8 cellular contexts compared by ENCODE assay signal in the genomic region with DNA sequence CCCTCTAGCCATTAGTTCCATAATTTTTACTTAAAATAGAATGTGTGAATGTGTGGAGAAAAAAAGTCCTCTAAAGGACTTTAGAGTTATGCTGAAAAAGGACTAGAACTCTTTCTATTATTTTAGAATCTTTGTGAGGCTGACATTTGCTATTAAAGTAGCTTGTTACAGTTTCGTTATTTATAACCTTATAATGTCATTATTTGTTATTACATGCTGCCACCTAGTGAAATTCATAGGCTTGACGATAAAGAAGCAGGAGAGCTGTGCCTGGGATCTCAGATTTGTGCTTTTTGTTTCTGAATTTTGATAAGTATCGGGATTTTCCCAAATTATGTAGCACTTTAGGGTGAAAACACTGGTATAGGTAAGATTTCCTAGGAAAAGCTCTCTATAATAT. TPM values are rescaled to one million over a fixed set of nuclear protein-coding genes. Genes with fewer than 3 reads are reported as not detected.
DNase-seq lines count a peak whose midpoint lies in the region; ATAC-seq, FAIRE-seq and TF ChIP-seq lines count a peak whose summit lies in the region.

No MANE protein-coding gene starts in this region.

- no peak overlapping the region for H2AFZ ChIP-seq in neural progenitor cell (replicated peaks)

- H3K36me3 ChIP-seq in esophagus squamous epithelium (no peaks in the 10 kb centered on the region), neural progenitor cell (no peaks in the 10 kb centered on the region)

- DNase-seq in AG10803 (ENCODE audit: low read depth) (peak; percentile 55), HTR-8/SVneo (ENCODE audit: insufficient read length, low spot score) (peak; percentile 31), RPMI8226 (peak; percentile 33), esophagus squamous epithelium (lab: John Stamatoyannopoulos, UW) (no peak), neural progenitor cell (ENCODE audit: low spot score) (peak; percentile 25), SK-N-DZ (ENCODE audit: low spot score) (no peak)

- H3K4me3 Mint-ChIP-seq in neural progenitor cell, result no peak overlapping the region

- H3K4me2 ChIP-seq in neural progenitor cell, result no peak overlapping the region

- H3K27me3 ChIP-seq in esophagus squamous epithelium, result no peaks in the 10 kb centered on the region
- H3K27me3 ChIP-seq in neural progenitor cell, result no peaks in the 10 kb centered on the region

- intact Hi-C loops in esophagus squamous epithelium (cut with DNase I), result loop anchor here (5.0 kb wide), 1 partner anchor 242 kb away; no protein-coding TSS in a partner anchor

- no peaks in the 10 kb centered on the region for H3K4me1 ChIP-seq in esophagus squamous epithelium
- no peaks in the 10 kb centered on the region for H3K4me1 ChIP-seq in neural progenitor cell

- H4K20me1 ChIP-seq in neural progenitor cell (ENCODE audit: low read depth), result no peaks in the 10 kb centered on the region

- no peaks in the 10 kb centered on the region for H3K9me3 Mint-ChIP-seq in neural progenitor cell

- H3K79me2 ChIP-seq in neural progenitor cell (ENCODE audit: low read depth), result no peaks in the 10 kb centered on the region

- no peak overlapping the region for H3K9ac ChIP-seq in neural progenitor cell

- H3K4me3 ChIP-seq in AG10803 (ENCODE audit: low read length) (no peak overlapping the region), esophagus squamous epithelium (no peak overlapping the region), neural progenitor cell (no peak overlapping the region)

- H3K27ac ChIP-seq in esophagus squamous epithelium (no peak overlapping the region), neural progenitor cell (no peak overlapping the region)

- H3F3A ChIP-seq in neural progenitor cell (ENCODE audit: low read depth), result no peaks in the 10 kb centered on the region

- TF ChIP-seq CTCF in AG10803 (conservative IDR thresholded peaks at IDR 0.05; ENCODE audit: low read length) (peak; percentile 69), esophagus squamous epithelium (IDR thresholded peaks at IDR 0.05) (peak; percentile 33 to 62 (median 48)), neural progenitor cell (IDR thresholded peaks at IDR 0.05) (peak; percentile 54)

- WGBS in esophagus squamous epithelium, 2 donors, result 20 to 21% methylated on average over 3 of the region's 3 CpGs

- H3K27ac Mint-ChIP-seq in neural progenitor cell, result no peak overlapping the region

- no peak for FAIRE-seq in HTR-8/SVneo (lab: Jason Lieb, UNC)

- H3K4me1 Mint-ChIP-seq in neural progenitor cell, result no peaks in the 10 kb centered on the region

- TF ChIP-seq POLR2A in esophagus squamous epithelium (IDR thresholded peaks at IDR 0.05), result no peak

- no peaks in the 10 kb centered on the region for H3K36me3 Mint-ChIP-seq in neural progenitor cell

- H3K9me3 ChIP-seq in esophagus squamous epithelium (no peaks in the 10 kb centered on the region), neural progenitor cell (ENCODE audit: low read depth) (no peaks in the 10 kb centered on the region)

- no peaks in the 10 kb centered on the region for H3K27me3 Mint-ChIP-seq in neural progenitor cell (ENCODE audit: insufficient read depth, low read depth)

- ATAC-seq in GM18498 (IDR thresholded peaks at IDR 0.05; ENCODE audit: unreplicated experiment) (peak; percentile 52), HG02938 (IDR thresholded peaks at IDR 0.05; ENCODE audit: unreplicated experiment) (no peak)

RNA-seq across cellular contexts. Expression of a gene that starts 38.5 kb away (rescaled TPM):
- total RNA-seq in esophagus squamous epithelium (10 to 100 TPM in 3 of 4 donors, 1 to 10 TPM in 1; 9.4 to 23.8 (median 16.9) TPM), neural progenitor cell (ENCODE audit: low replicate concordance) (16.4 and 18.9 TPM in 2 replicates)
- polyA plus RNA-seq in SK-N-DZ (2014; cell fraction: cytosol; rRNA removed), result 8.6 and 9.7 TPM in 2 replicates
- 18.1 and 23.1 TPM in 2 replicates for polyA plus RNA-seq in SK-N-DZ (2014; cell fraction: nucleus; rRNA removed)

Comparison
In these comparisons a context has a peak if more than half of its experiments do, and no peak if none do; other contexts are left out.
1. DNase-seq: peak in AG10803 (single experiment), HTR-8/SVneo (single experiment), RPMI8226 (single experiment) and neural progenitor cell (single experiment); none in esophagus squamous epithelium (single experiment) and SK-N-DZ (single experiment).
2. Peak in every context shown above with its lines, with median percentiles within 50 percentile points of each other: CTCF ChIP-seq.